10 cellular contexts compared by ENCODE assay signal in the genomic region with DNA sequence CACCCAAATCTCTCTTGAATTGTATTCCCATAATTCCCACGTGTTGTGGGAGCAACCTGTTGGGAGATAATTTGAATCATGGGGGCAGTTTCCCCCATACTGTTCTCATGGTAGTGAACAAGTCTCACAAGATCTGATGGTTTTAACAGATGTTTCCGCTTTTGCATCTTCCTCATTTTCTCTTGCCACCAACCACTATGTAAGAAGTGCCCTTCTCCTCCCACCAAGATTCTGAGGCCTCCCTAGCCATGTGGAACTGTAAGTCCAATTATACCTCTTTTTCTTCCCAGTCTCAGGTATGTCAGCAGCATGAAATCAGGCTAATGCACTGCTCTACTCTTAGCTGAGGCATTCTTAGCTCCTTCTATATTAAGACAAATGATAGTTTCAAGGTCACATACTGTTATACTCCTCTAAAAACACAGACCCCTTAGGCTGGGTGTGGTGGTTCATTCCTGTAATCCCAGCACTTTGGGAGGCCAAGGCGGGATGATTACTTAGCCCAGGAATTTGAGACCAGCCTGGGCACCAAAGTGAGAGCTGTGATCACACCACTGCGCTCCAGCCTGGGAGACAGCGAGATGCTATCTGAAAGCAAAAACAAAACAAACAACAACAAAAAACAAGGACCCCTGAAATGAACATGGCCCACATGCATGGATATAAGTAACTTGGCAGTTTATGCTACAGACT. TPM values are rescaled to one million over a fixed set of nuclear protein-coding genes. Genes with fewer than 3 reads are reported as not detected.
DNase-seq lines count a peak whose midpoint lies in the region; ATAC-seq and TF ChIP-seq lines count a peak whose summit lies in the region.
"Had no signal": no experiment of that assay in that cellular context is flagged by ENCODE, and none has a peak within 500 bp of the region (broad histone marks: within the 10 kb centered on the region; RNA-seq: fewer than 3 reads in every experiment).

No MANE protein-coding gene starts in this region.

- no peaks in the 10 kb centered on the region for H3K9me3 Mint-ChIP-seq in activated T-cell treated with anti-CD3 and anti-CD28 coated beads, Interleukin-2, amount 50 U/mL, for 4 hours
- no peaks in the 10 kb centered on the region for H3K9me3 Mint-ChIP-seq in effector memory CD8-positive, alpha-beta T cell

- no peak for TF ChIP-seq CTCF in OCI-LY3 (IDR thresholded peaks at IDR 0.05; ENCODE audit: low read depth, low read length)
- no peak for TF ChIP-seq CTCF in testis (IDR thresholded peaks at IDR 0.05)

- 76 to 86% methylated on average over 5 of the region's 5 CpGs for WGBS in testis, 2 donors

- intact Hi-C loops in testis (cut with DNase I; ENCODE audit: low total_unique reads): no loop called here

- H3K9ac ChIP-seq in OCI-LY3 (ENCODE audit: low read length) (peak overlapping the region; percentile 92; the same call in 1 of the 2 replicates), skeletal muscle tissue (ENCODE audit: low read depth in 1 of 3, low read length in 3 of 3) (no peak overlapping the region)

- H3K36me3 Mint-ChIP-seq in activated T-cell treated with anti-CD3 and anti-CD28 coated beads, Interleukin-2, amount 50 U/mL, for 4 hours (ENCODE audit: insufficient read depth): peaks cover 37% of the 10 kb centered on the region
- H3K36me3 Mint-ChIP-seq in effector memory CD8-positive, alpha-beta T cell (ENCODE audit: insufficient read depth): peaks cover 48% of the 10 kb centered on the region

- peak overlapping the region; percentile 82 for H3K4me2 ChIP-seq in OCI-LY3 (ENCODE audit: low read length)

- peaks cover 65% of the 10 kb centered on the region for H4K20me1 ChIP-seq in OCI-LY3 (ENCODE audit: insufficient read depth, low read length)

- no peaks in the 10 kb centered on the region for H3K27me3 Mint-ChIP-seq in activated T-cell treated with anti-CD3 and anti-CD28 coated beads, Interleukin-2, amount 50 U/mL, for 4 hours (ENCODE audit: low read depth)
- H3K27me3 Mint-ChIP-seq in effector memory CD8-positive, alpha-beta T cell: no peaks in the 10 kb centered on the region

- H3K36me3 ChIP-seq in OCI-LY3 (replicated peaks; ENCODE audit: low read depth, low read length) (peaks cover 40% of the 10 kb centered on the region), skeletal muscle tissue (ENCODE audit: control insufficient read depth in 3 of 3, insufficient read depth in 3 of 3, low read length in 3 of 3) (peaks cover 0 to 2% (median 0%) of the 10 kb centered on the region in 3 donors), testis (ENCODE audit: low read depth, missing control alignments) (no peaks in the 10 kb centered on the region)

- no peak for ATAC-seq in activated T-cell treated with anti-CD3 and anti-CD28 coated beads, Interleukin-2, amount 50 U/mL, for 4 hours
- ATAC-seq in effector memory CD8-positive, alpha-beta T cell (replicated peaks): no peak

- H3K4me3 Mint-ChIP-seq in activated T-cell treated with anti-CD3 and anti-CD28 coated beads, Interleukin-2, amount 50 U/mL, for 4 hours: peak overlapping the region; percentile 34
- H3K4me3 Mint-ChIP-seq in effector memory CD8-positive, alpha-beta T cell: peak overlapping the region; percentile 86 to 96

- H3K4me1 ChIP-seq in OCI-LY3 (ENCODE audit: low read length) (peaks cover 57% of the 10 kb centered on the region), skeletal muscle tissue (ENCODE audit: control insufficient read depth in 3 of 3, insufficient read depth in 3 of 3, low read length in 3 of 3) (peaks cover 22 to 54% (median 48%) of the 10 kb centered on the region in 3 donors), testis (peaks cover 25% of the 10 kb centered on the region)

- H3K9me3 ChIP-seq in OCI-LY3 (ENCODE audit: insufficient read depth, low read length) (peaks cover 11% of the 10 kb centered on the region; the same call in 1 of the 2 replicates), skeletal muscle tissue (ENCODE audit: control insufficient read depth in 3 of 3, low read length in 3 of 3) (no peaks in the 10 kb centered on the region), testis (no peaks in the 10 kb centered on the region)

- peak overlapping the region; percentile 82 for H3K4me3 ChIP-seq in OCI-LY3 (ENCODE audit: low read length)
- peak overlapping the region in 1 of 3 donors; percentile 4 for H3K4me3 ChIP-seq in skeletal muscle tissue (ENCODE audit: low read length in 3 of 3)
- H3K4me3 ChIP-seq in testis: no peak overlapping the region

- H3K4me1 Mint-ChIP-seq in activated T-cell treated with anti-CD3 and anti-CD28 coated beads, Interleukin-2, amount 50 U/mL, for 4 hours (ENCODE audit: low read depth): peaks cover 79% of the 10 kb centered on the region
- peaks cover 57 to 73% of the 10 kb centered on the region in 2 donors for H3K4me1 Mint-ChIP-seq in effector memory CD8-positive, alpha-beta T cell (ENCODE audit: low read depth in 2 of 2)

- peak overlapping the region; percentile 66 to 98 for H3K27ac Mint-ChIP-seq in effector memory CD8-positive, alpha-beta T cell

- DNase-seq in activated T-cell treated with anti-CD3 and anti-CD28 coated beads, Interleukin-2, amount 50 U/mL, for 4 hours: no peak
- no peak for DNase-seq in activated T-cell treated with anti-CD3 and anti-CD28 coated beads, Interleukin-2, amount 50 U/mL, for 48 hours
- no peak for DNase-seq in effector memory CD8-positive, alpha-beta T cell
- DNase-seq in testis: no peak
- DNase-seq in AG08396 (ENCODE audit: low spot score): no peak
- DNase-seq in LoVo (ENCODE audit: low spot score): no peak
- DNase-seq: dermis blood vessel endothelial cell, NCI-H2081 treated with DMSO at 0.1 percent for 48 hours had no signal

- peak overlapping the region; percentile 96 for H3K27ac ChIP-seq in OCI-LY3 (ENCODE audit: low read length)
- H3K27ac ChIP-seq in skeletal muscle tissue (ENCODE audit: low read depth, low read length): peak overlapping the region; percentile 21
- H3K27ac ChIP-seq in testis: no peak overlapping the region

- H3K79me2 ChIP-seq in OCI-LY3 (ENCODE audit: low read length): peaks cover 86% of the 10 kb centered on the region

- no peak for TF ChIP-seq POLR2A in testis (IDR thresholded peaks at IDR 0.05)

- H2AFZ ChIP-seq in OCI-LY3 (ENCODE audit: low read depth, low read length): no peak overlapping the region

- H3K27me3 ChIP-seq in OCI-LY3 (ENCODE audit: low read depth, low read length): no peaks in the 10 kb centered on the region
- H3K27me3 ChIP-seq in skeletal muscle tissue (ENCODE audit: control insufficient read depth in 3 of 3, insufficient read depth in 3 of 3, low read length in 3 of 3): no peaks in the 10 kb centered on the region
- no peaks in the 10 kb centered on the region for H3K27me3 ChIP-seq in testis

RNA-seq across cellular contexts. Expression of gene SCAF11, which starts 3.6 kb away (rescaled TPM):
- 10 to 100 TPM; 92.2 to 94.9 (median 93.7) TPM for total RNA-seq in activated T-cell treated with anti-CD3 and anti-CD28 coated beads, Interleukin-2, amount 50 U/mL, for 4 hours
- total RNA-seq in skeletal muscle tissue: 78.3 TPM
- 100 to 1,000 TPM; 168 TPM for total RNA-seq in testis
- polyA plus RNA-seq in testis (ENCODE audit: insufficient read depth, low read depth, low replicate concordance): 49.1 TPM

Comparison
In these comparisons a context has a peak if more than half of its experiments do, and no peak if none do; other contexts are left out.
1. H3K27ac ChIP-seq: peak in OCI-LY3 (single experiment) and skeletal muscle tissue (single experiment); none in testis (0 of 2).